ENCODE assay signal across 1 cellular context in the genomic region with DNA sequence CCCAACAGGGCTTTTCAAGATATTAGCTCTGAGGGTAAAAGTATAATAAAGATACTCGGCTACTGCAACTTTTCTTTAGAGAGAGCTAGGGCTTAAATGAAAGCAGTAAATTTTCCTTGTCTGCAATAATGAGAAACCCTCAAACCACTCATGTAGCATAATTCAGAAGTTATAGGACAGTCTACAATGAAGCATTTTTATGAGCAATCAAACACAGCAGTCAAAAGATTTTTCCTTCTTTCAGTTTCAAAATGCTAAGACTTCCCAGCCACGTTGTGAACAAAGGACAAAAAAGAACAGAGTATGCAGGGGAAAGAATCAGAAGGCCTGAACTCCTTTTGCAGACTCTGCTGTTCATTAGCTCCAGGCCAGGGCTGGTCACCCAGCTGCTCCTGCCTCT.
TF ChIP-seq lines count a peak whose summit lies in the region.

No MANE protein-coding gene starts in this region.

TF ChIP-seq in GM12878, 131 proteins besides CTCF, POLR2A, EP300 and RAD21 (continued from another document):
- TF ChIP-seq SREBF1 (IDR thresholded peaks at IDR 0.05; ENCODE audit: low read length): no peak
- no peak for TF ChIP-seq RUNX3 (IDR thresholded peaks at IDR 0.05; ENCODE audit: low read length)
- no peak for TF ChIP-seq HDAC6 (IDR thresholded peaks at IDR 0.05; ENCODE audit: unreplicated experiment)
- TF ChIP-seq EGR1 (IDR thresholded peaks at IDR 0.05; ENCODE audit: borderline replicate concordance in 1 of 2, low read depth in 2 of 2, low read length in 2 of 2): no peak
- TF ChIP-seq GATAD2B (conservative IDR thresholded peaks at IDR 0.05; ENCODE audit: low read depth): no peak
- no peak for TF ChIP-seq FOXK2 (IDR thresholded peaks at IDR 0.05)
- TF ChIP-seq RBBP5 (conservative IDR thresholded peaks at IDR 0.05): no peak
- TF ChIP-seq ETV6 (conservative IDR thresholded peaks at IDR 0.05 in 1 of 2, IDR thresholded peaks at IDR 0.05 in 1 of 2; ENCODE audit: borderline replicate concordance in 1 of 2, low read depth in 1 of 2): no peak
- TF ChIP-seq SREBF2 (IDR thresholded peaks at IDR 0.05; ENCODE audit: low read length): no peak
- TF ChIP-seq ZNF217 (IDR thresholded peaks at IDR 0.05): no peak
- TF ChIP-seq IRF3 (IDR thresholded peaks at IDR 0.05): no peak
